ENCODE assay signal across 15 cellular contexts in the genomic region with DNA sequence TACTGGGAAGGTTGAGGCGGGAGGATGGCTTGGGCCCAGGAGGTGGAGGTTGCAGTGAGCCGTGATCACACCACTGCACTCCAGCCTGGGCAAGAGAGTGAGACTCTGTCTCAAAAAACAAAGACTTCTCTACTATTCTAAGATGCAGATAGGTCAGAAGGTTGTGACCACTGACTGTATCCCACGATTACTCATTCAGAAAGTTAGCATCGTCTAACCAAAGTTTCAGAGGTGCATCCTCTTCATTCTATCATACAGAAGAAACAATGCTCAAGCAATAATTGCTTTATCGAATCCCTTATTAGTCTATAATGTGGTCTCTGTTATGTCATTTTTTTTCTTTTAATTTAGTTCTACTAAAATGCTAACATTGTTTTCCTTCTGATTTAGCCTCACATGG.
DNase-seq lines count a peak whose midpoint lies in the region; ATAC-seq, FAIRE-seq and TF ChIP-seq lines count a peak whose summit lies in the region.
"Had no signal": no experiment of that assay in that cellular context is flagged by ENCODE, and none has a peak within 500 bp of the region (broad histone marks: within the 10 kb centered on the region; RNA-seq: fewer than 3 reads in every experiment).

No MANE protein-coding gene starts in this region.

- DNase-seq in GM12878 (ENCODE audit: low read depth, low spot score) (peak; percentile 23), NCI-H2171 (lab: John Stamatoyannopoulos, UW) (no peak), iPS-NIHi11 (ENCODE audit: low spot score) (no peak)
- DNase-seq: activated CD4-positive, alpha-beta T cell treated with anti-CD3 and anti-CD28 coated beads for 4 hours; CD8-positive, alpha-beta T cell; cerebellar nuclear complex; NCI-H1436; NCI-H774 had no signal

- H3K9me3 ChIP-seq in GM12878 (replicated peaks; ENCODE audit: control insufficient read depth, insufficient read depth, low read length): peaks cover 2% of the 10 kb centered on the region; the same call in 2 of the 3 replicates
- H3K9me3 ChIP-seq: esophagus muscularis mucosa had no signal

- H3K27me3 ChIP-seq in GM12878 (replicated peaks in 1 of 2; ENCODE audit: control insufficient read depth in 2 of 2, insufficient read depth in 2 of 2, low read length in 1 of 2): no peaks in the 10 kb centered on the region
- H3K27me3 ChIP-seq: esophagus muscularis mucosa had no signal

- no peak for TF ChIP-seq POLR2A in GM12878 (IDR thresholded peaks at IDR 0.05; ENCODE audit: low read depth, low read length)

- H3K36me3 ChIP-seq in GM12878 (ENCODE audit: control insufficient read depth in 2 of 2, insufficient read depth in 2 of 2, low read length in 1 of 2): no peaks in the 10 kb centered on the region
- H3K36me3 ChIP-seq: esophagus muscularis mucosa had no signal

- H3K4me2 ChIP-seq in GM12878 (ENCODE audit: control insufficient read depth, insufficient read depth): no peak overlapping the region

- POLR2A ChIA-PET in GM12878 (lab: Charles Lee): no interaction called here

- RAD21 ChIA-PET in GM12878 (lab: Charles Lee; ENCODE audit: unreplicated experiment): no interaction called here

- peak; percentile 66 for ATAC-seq in GM18873 (IDR thresholded peaks at IDR 0.05; ENCODE audit: low FRiP score, unreplicated experiment)
- ATAC-seq in GM21447 (IDR thresholded peaks at IDR 0.05; ENCODE audit: unreplicated experiment): peak; percentile 95
- peak; percentile 76 for ATAC-seq in HG03045 (IDR thresholded peaks at IDR 0.05; ENCODE audit: unreplicated experiment)
- ATAC-seq in GM12878: peak; percentile 87
- no peak for ATAC-seq in GM18498 (IDR thresholded peaks at IDR 0.05; ENCODE audit: unreplicated experiment)
- ATAC-seq: CD8-positive, alpha-beta T cell; HCT116 had no signal

- WGBS in GM12878 (ENCODE audit: insufficient coverage, insufficient replicate concordance, low lambda C conversion rate, missing lambda C conversion rate): 9% methylated on average over 5 of the region's 5 CpGs

- TF ChIP-seq EP300 in GM12878 (IDR thresholded peaks at IDR 0.05; ENCODE audit: borderline replicate concordance in 1 of 2, control insufficient read depth in 1 of 2, low read depth in 2 of 2, low read length in 2 of 2): no peak

- no peaks in the 10 kb centered on the region for H3K4me1 ChIP-seq in GM12878 (ENCODE audit: control insufficient read depth, insufficient read depth, low read length)
- H3K4me1 ChIP-seq: esophagus muscularis mucosa, parathyroid adenoma had no signal

- SMC1A ChIA-PET in GM12878 (lab: Charles Lee; ENCODE audit: uncharacterized antibody, unreplicated experiment): no interaction called here

- in situ Hi-C loops in GM12878 (cut with MboI): no loop called here

- H3K4me3 ChIP-seq in GM12878: no peak overlapping the region
- H3K4me3 ChIP-seq: esophagus muscularis mucosa had no signal

- H2AFZ ChIP-seq in GM12878 (ENCODE audit: control insufficient read depth, low read depth, low read length): no peak overlapping the region
- H2AFZ ChIP-seq: parathyroid adenoma had no signal

- no peak for TF ChIP-seq RAD21 in GM12878 (IDR thresholded peaks at IDR 0.05; ENCODE audit: insufficient read depth, low read depth, low read length)

- H3K79me2 ChIP-seq in GM12878 (ENCODE audit: control insufficient read depth, insufficient read depth, low read length): no peaks in the 10 kb centered on the region
- H3K79me2 ChIP-seq: parathyroid adenoma had no signal

- H3K27ac ChIP-seq in GM12878 (ENCODE audit: control insufficient read depth, insufficient read depth): no peak overlapping the region
- H3K27ac ChIP-seq: esophagus muscularis mucosa, parathyroid adenoma had no signal

- no peak for TF ChIP-seq CTCF in GM12878 (IDR thresholded peaks at IDR 0.05 in 2 of 3, conservative IDR thresholded peaks at IDR 0.05 in 1 of 3; ENCODE audit: control insufficient read depth in 2 of 3, extremely low read depth in 1 of 3, insufficient read depth in 1 of 3, low read depth in 3 of 3, low read length in 3 of 3)

- H4K20me1 ChIP-seq in GM12878 (ENCODE audit: control insufficient read depth, insufficient read depth): no peaks in the 10 kb centered on the region; the same call in 1 of the 2 replicates

- intact Hi-C loops in GM12878 (cut with micrococcal nuclease; ENCODE audit: unreplicated experiment): no loop called here

- CTCF ChIA-PET in GM12878 (lab: Yijun Ruan, JAX): no interaction called here

- H3K9ac ChIP-seq in GM12878 (ENCODE audit: control insufficient read depth, insufficient read depth, low read length): no peak overlapping the region
- H3K9ac ChIP-seq: parathyroid adenoma had no signal

- no TSS peak for BruUV-seq in GM12878 (replicated peaks; lab: Mats Ljungman, UMichigan)

- FAIRE-seq in GM12878 (lab: Jason Lieb, UNC): no peak

TF ChIP-seq in GM12878, 131 proteins besides CTCF, POLR2A, EP300 and RAD21 (continues in another document):
- TF ChIP-seq MTA2 (IDR thresholded peaks at IDR 0.05; ENCODE audit: low read depth) (peak; percentile 52; the same call in 1 of the 2 replicates), FOXM1 (IDR thresholded peaks at IDR 0.05; ENCODE audit: low read depth, low read length) (0 out of 2 replicates have a peak, but pooled peaks have one; percentile 24), CEBPB (IDR thresholded peaks at IDR 0.05; ENCODE audit: borderline replicate concordance in 1 of 2, low read depth in 2 of 2, low read length in 2 of 2) (no peak), CREB1 (IDR thresholded peaks at IDR 0.05; ENCODE audit: low read depth) (0 out of 2 replicates have a peak, but pooled peaks have one; percentile 12), JUNB (IDR thresholded peaks at IDR 0.05) (peak; percentile 82), SMC3 (IDR thresholded peaks at IDR 0.05; ENCODE audit: borderline replicate concordance, low read length) (no peak), GABPA (IDR thresholded peaks at IDR 0.05; ENCODE audit: low read depth) (no peak), DPF2 (IDR thresholded peaks at IDR 0.05) (0 out of 2 replicates have a peak, but pooled peaks have one; percentile 19), PKNOX1 (IDR thresholded peaks at IDR 0.05) (no peak), RELA (IDR thresholded peaks at IDR 0.05; ENCODE audit: borderline replicate concordance, partially characterized antibody) (no peak), SIN3A (IDR thresholded peaks at IDR 0.05; ENCODE audit: low read depth, low read length) (no peak), POLR2AphosphoS2 (IDR thresholded peaks at IDR 0.05; ENCODE audit: low read depth, low read length) (no peak), RFX5 (IDR thresholded peaks at IDR 0.05; ENCODE audit: low read depth, low read length) (no peak), STAT3 (IDR thresholded peaks at IDR 0.05; ENCODE audit: low read depth, low read length) (no peak), TCF12 (IDR thresholded peaks at IDR 0.05; ENCODE audit: low read depth, low read length) (no peak), MEF2A (IDR thresholded peaks at IDR 0.05; ENCODE audit: insufficient read depth, low read depth, low read length) (0 out of 2 replicates have a peak, but pooled peaks have one; percentile 13)
- TF ChIP-seq, protein P1, sequence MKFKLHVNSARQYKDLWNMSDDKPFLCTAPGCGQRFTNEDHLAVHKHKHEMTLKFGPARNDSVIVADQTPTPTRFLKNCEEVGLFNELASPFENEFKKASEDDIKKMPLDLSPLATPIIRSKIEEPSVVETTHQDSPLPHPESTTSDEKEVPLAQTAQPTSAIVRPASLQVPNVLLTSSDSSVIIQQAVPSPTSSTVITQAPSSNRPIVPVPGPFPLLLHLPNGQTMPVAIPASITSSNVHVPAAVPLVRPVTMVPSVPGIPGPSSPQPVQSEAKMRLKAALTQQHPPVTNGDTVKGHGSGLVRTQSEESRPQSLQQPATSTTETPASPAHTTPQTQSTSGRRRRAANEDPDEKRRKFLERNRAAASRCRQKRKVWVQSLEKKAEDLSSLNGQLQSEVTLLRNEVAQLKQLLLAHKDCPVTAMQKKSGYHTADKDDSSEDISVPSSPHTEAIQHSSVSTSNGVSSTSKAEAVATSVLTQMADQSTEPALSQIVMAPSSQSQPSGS (IDR thresholded peaks at IDR 0.05; ENCODE audit: low read length): peak; percentile 37; the same call in 1 of the 2 replicates
